8 cellular contexts compared by ENCODE assay signal in the genomic region with DNA sequence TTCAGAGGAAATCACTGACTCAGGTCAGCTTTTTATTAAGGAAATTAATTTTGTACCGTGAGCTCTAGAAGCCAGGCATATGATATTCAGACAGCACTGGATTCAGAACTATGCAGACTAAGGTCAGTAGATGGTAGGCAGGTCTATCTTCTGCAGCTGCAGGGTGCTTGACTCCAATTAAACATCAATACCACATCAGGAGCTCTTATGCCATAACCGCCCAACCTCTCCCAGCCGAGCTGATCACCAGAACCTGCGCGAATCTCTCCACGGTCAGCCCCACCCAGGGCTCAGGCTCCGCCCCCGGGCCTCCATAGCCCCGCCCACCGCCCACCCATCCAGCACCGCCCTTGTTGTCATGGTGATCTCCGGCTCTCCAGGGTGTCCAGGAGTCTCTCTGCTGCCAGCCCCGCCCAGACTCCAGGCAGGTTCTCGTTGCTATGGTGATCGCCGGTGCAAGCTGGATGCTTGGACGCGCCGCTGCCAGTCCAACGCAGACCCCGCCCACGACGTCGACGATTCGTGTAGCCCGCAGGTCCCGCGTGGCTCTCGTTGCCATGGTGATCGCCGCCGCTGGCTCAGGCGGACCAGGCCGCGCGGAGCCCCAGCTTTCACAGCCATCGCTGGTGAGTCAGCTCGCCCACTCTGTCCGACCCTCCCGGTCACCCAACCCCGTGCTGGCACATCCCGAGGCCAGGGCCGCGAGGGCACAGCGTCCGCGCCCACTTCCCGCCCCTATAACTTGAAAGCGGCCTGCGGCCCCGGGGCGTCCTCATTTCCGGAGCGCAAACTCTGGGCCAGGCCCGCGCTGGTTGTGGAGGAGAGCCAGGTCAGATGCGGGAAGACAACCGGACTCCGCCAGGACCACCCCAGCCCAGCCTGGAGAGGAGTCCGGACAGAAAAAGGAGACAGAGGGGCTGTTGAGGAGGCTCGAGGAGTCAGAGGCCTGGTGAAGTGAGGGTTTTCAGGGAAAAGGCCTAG. TPM values are rescaled to one million over a fixed set of nuclear protein-coding genes. Genes with fewer than 3 reads are reported as not detected.
DNase-seq lines count a peak whose midpoint lies in the region; ATAC-seq and TF ChIP-seq lines count a peak whose summit lies in the region.

A gene with protein sequence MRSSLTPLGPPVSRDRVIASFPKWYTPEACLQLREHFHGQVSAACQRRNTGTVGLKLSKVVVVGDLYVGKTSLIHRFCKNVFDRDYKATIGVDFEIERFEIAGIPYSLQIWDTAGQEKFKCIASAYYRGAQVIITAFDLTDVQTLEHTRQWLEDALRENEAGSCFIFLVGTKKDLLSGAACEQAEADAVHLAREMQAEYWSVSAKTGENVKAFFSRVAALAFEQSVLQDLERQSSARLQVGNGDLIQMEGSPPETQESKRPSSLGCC (plus strand): TSS at position 552 of the 981 bp plus-strand sequence. CDS start 1,140 bp downstream, outside the sequence.

- intact Hi-C loops in breast epithelium (cut with DNase I; ENCODE audit: low total_unique reads) (no loop called here), sciatic nerve (cut with DNase I) (no loop called here)

- ATAC-seq in GM19455 (IDR thresholded peaks at IDR 0.05; ENCODE audit: unreplicated experiment) (peak; percentile 51), sciatic nerve (peak; percentile 95), HG03095 (IDR thresholded peaks at IDR 0.05; ENCODE audit: unreplicated experiment) (no peak)

- DNase-seq in A172 (ENCODE audit: low spot score) (peak; percentile 94), NCI-H2081 (lab: John Stamatoyannopoulos, UW) (peak; percentile 88 to 90), breast epithelium (ENCODE audit: low spot score in 2 of 2) (peak; percentile 91 to 98), sciatic nerve (ENCODE audit: low spot score) (peak; percentile 100)

- H3K9ac ChIP-seq in iPS-15b (ENCODE audit: low read depth, low read length), result no peak within 1 kb of the TSS

- H3K9me3 ChIP-seq in breast epithelium (no peaks in the 10 kb centered on the region), iPS-15b (ENCODE audit: control insufficient read depth, insufficient read depth, low read length) (no peaks in the 10 kb centered on the region)

- H3K27ac ChIP-seq in breast epithelium, result peak within 1 kb of the TSS; percentile 71 to 91

- H3K36me3 ChIP-seq in breast epithelium, result no peaks in the 10 kb centered on the region
- no peaks in the 10 kb centered on the region for H3K36me3 ChIP-seq in iPS-15b (ENCODE audit: control insufficient read depth, insufficient read depth, low read length)

- no peak for TF ChIP-seq POLR2A in breast epithelium (IDR thresholded peaks at IDR 0.05)

- no peak for TF ChIP-seq CTCF in WI38 (IDR thresholded peaks at IDR 0.05; ENCODE audit: low read depth, low read length)
- no peak for TF ChIP-seq CTCF in breast epithelium (IDR thresholded peaks at IDR 0.05)

- H3K4me3 ChIP-seq in WI38 (ENCODE audit: low read depth, low read length) (peak within 1 kb of the TSS; percentile 63), breast epithelium (peak within 1 kb of the TSS; percentile 39 to 73 (median 48)), iPS-15b (ENCODE audit: low read depth, low read length) (peak within 1 kb of the TSS; percentile 61)

- H3K27me3 ChIP-seq in breast epithelium (no peaks in the 10 kb centered on the region), iPS-15b (ENCODE audit: control insufficient read depth, insufficient read depth, low read length) (peaks cover 16% of the 10 kb centered on the region)

- H3K4me1 ChIP-seq in breast epithelium (peaks cover 7 to 13% of the 10 kb centered on the region in 2 donors), iPS-15b (ENCODE audit: control insufficient read depth, insufficient read depth, low read length) (peaks cover 15% of the 10 kb centered on the region)

RNA-seq across cellular contexts. Expression of the gene that starts here (rescaled TPM):
- 6.1 and 6.6 TPM in 2 replicates for total RNA-seq in A172 (2014; rRNA removed; shearing (Covaris generic))
- 1 to 10 TPM; 1.3 to 4.8 (median 2.9) TPM for total RNA-seq in breast epithelium
- 7.5 TPM for total RNA-seq in sciatic nerve
